In genomic region chr22:37062657-37063381, GRCh38 we compare ENCODE assay signal across 16 cellular contexts. TPM values are rescaled to one million over a fixed set of nuclear protein-coding genes. Genes with fewer than 3 reads are reported as not detected.
DNase-seq lines count a peak whose midpoint lies in the region; ATAC-seq, FAIRE-seq and TF ChIP-seq lines count a peak whose summit lies in the region.
"Had no signal": no experiment of that assay in that cellular context is flagged by ENCODE, and none has a peak within 500 bp of the region (broad histone marks: within the 10 kb centered on the region; RNA-seq: fewer than 3 reads in every experiment).

No MANE protein-coding gene starts in this region.

- H3K4me2 ChIP-seq in BLaER1 (peak overlapping the region; percentile 72), HCT116 (ENCODE audit: low read length) (no peak overlapping the region), SK-N-SH (no peak overlapping the region)

- 95% methylated on average over 13 of the region's 17 CpGs for WGBS in SK-N-SH (ENCODE audit: low lambda C conversion rate)

- no peak for TF ChIP-seq EP300 in SK-N-SH (IDR thresholded peaks at IDR 0.05; ENCODE audit: borderline replicate concordance in 1 of 2, low read depth in 1 of 2, low read length in 1 of 2)

- peak overlapping the region; percentile 93 for H3K27ac Mint-ChIP-seq in activated T-helper 17 cell treated with anti-CD3 and anti-CD28 coated beads, Interleukin-2, amount 50 U/mL, for 72 hours

- H3K27me3 ChIP-seq in BLaER1 (peaks cover under 1% of the 10 kb centered on the region; the same call in 1 of the 2 replicates), HCT116 (ENCODE audit: insufficient read depth, low read length) (no peaks in the 10 kb centered on the region), SK-N-SH (ENCODE audit: insufficient read depth) (no peaks in the 10 kb centered on the region)

- BruUV-seq in HCT116 (replicated peaks; lab: Mats Ljungman, UMichigan), result TSS peak; percentile 39

- no peak overlapping the region for H3K4me3 ChIP-seq in BLaER1
- no peak overlapping the region for H3K4me3 ChIP-seq in HCT116 (replicated peaks in 1 of 2; ENCODE audit: low read depth in 1 of 2, low read length in 2 of 2)
- H3K4me3 ChIP-seq in kidney (ENCODE audit: low read length in 2 of 2), result no peak overlapping the region
- no peak overlapping the region for H3K4me3 ChIP-seq in SK-N-SH (ENCODE audit: low read depth in 2 of 2, low read length in 1 of 2)
- H3K4me3 ChIP-seq: GM23248, SK-N-MC had no signal

- CTCF ChIA-PET in HCT116 (lab: Charles Lee) (no interaction called here), SK-N-SH (lab: Yijun Ruan, JAX) (interaction anchor here (1.6 kb wide), 1 partner anchor 17 kb away, joined by 3 read pairs; no protein-coding TSS in a partner anchor)

- TF ChIP-seq CTCF in HCT116 (IDR thresholded peaks at IDR 0.05 in 2 of 3, conservative IDR thresholded peaks at IDR 0.05 in 1 of 3; ENCODE audit: borderline replicate concordance in 1 of 3, insufficient read depth in 1 of 3, low read depth in 2 of 3, low read length in 2 of 3), result no peak
- TF ChIP-seq CTCF in kidney (IDR thresholded peaks at IDR 0.05; ENCODE audit: borderline replicate concordance, extremely low read depth, insufficient read depth), result no peak
- TF ChIP-seq CTCF in SK-N-SH (IDR thresholded peaks at IDR 0.05), result no peak

- TF ChIP-seq POLR2A in HCT116 (IDR thresholded peaks at IDR 0.05; ENCODE audit: borderline replicate concordance, extremely low read depth, insufficient read depth, insufficient read length), result no peak

- intact Hi-C loops in HCT116 (cut with micrococcal nuclease), result no loop called here
- intact Hi-C loops in kidney (cut with DNase I), result no loop called here

- peak overlapping the region; percentile 30; the same call in 1 of the 2 replicates for H3K27ac ChIP-seq in BLaER1
- H3K27ac ChIP-seq in HCT116 (ENCODE audit: low read depth, low read length), result no peak overlapping the region
- H3K27ac ChIP-seq in kidney (ENCODE audit: low read depth in 2 of 2, low read length in 2 of 2), result no peak overlapping the region
- H3K27ac ChIP-seq in SK-N-SH (ENCODE audit: low read depth in 2 of 2, low read length in 1 of 2), result no peak overlapping the region
- H3K27ac ChIP-seq: GM23248, SK-N-MC had no signal

- H3K9me2 ChIP-seq in HCT116 (ENCODE audit: insufficient read depth), result no peaks in the 10 kb centered on the region
- H3K9me2 ChIP-seq in SK-N-SH, result no peaks in the 10 kb centered on the region

- H3K9me3 ChIP-seq in BLaER1 (no peaks in the 10 kb centered on the region), HCT116 (ENCODE audit: control insufficient read depth in 1 of 2, insufficient read depth in 1 of 2, low read depth in 1 of 2, low read length in 2 of 2) (no peaks in the 10 kb centered on the region), kidney (ENCODE audit: control insufficient read depth in 1 of 2, low read length in 2 of 2) (no peaks in the 10 kb centered on the region), SK-N-SH (no peaks in the 10 kb centered on the region)

- H3K4me3 Mint-ChIP-seq in activated T-helper 17 cell treated with anti-CD3 and anti-CD28 coated beads, Interleukin-2, amount 50 U/mL, for 72 hours, result peak overlapping the region; percentile 80
- H3K4me3 Mint-ChIP-seq: CD4-positive, alpha-beta memory T cell had no signal

- H4K20me1 ChIP-seq in BLaER1 (0 out of 2 replicates have a peak, but pooled peaks cover 4% of the 10 kb centered on the region), HCT116 (ENCODE audit: insufficient read depth) (no peaks in the 10 kb centered on the region), SK-N-SH (ENCODE audit: insufficient read depth) (no peaks in the 10 kb centered on the region)

- RAD21 ChIA-PET in HCT116 (lab: Charles Lee; ENCODE audit: low non-redundant PET in 1 of 2, low total read pairs in 2 of 2, uncharacterized antibody in 2 of 2, unreplicated experiment in 2 of 2), result no interaction called here

- H3K27me3 Mint-ChIP-seq in activated T-helper 17 cell treated with anti-CD3 and anti-CD28 coated beads, Interleukin-2, amount 50 U/mL, for 72 hours, result no peaks in the 10 kb centered on the region

- H3K9me3 Mint-ChIP-seq in activated T-helper 17 cell treated with anti-CD3 and anti-CD28 coated beads, Interleukin-2, amount 50 U/mL, for 72 hours, result no peaks in the 10 kb centered on the region
- H3K9me3 Mint-ChIP-seq: CD4-positive, alpha-beta memory T cell had no signal

- DNase-seq in HCT116 (ENCODE audit: low read depth, low spot score), result no peak
- DNase-seq in kidney, result peak; percentile 63
- no peak for DNase-seq in NCI-H345 (lab: John Stamatoyannopoulos, UW)
- DNase-seq in NCI-H526 (lab: John Stamatoyannopoulos, UW), result no peak
- DNase-seq in HCEC 1CT, result no peak
- no peak for DNase-seq in SK-N-SH
- DNase-seq: AML-193, GF-D8, GM23248, NCI-H2227 treated with DMSO at 0.1 percent for 48 hours had no signal

- peaks cover 42% of the 10 kb centered on the region for H3K4me1 Mint-ChIP-seq in activated T-helper 17 cell treated with anti-CD3 and anti-CD28 coated beads, Interleukin-2, amount 50 U/mL, for 72 hours

- no peak for ATAC-seq in HCT116
- peak; percentile 7 for ATAC-seq in activated T-helper 17 cell treated with anti-CD3 and anti-CD28 coated beads, Interleukin-2, amount 50 U/mL, for 72 hours (replicated peaks)
- ATAC-seq: PC-3 had no signal

- peaks cover 92% of the 10 kb centered on the region for H3K36me3 Mint-ChIP-seq in activated T-helper 17 cell treated with anti-CD3 and anti-CD28 coated beads, Interleukin-2, amount 50 U/mL, for 72 hours (ENCODE audit: low read depth)

- FAIRE-seq in kidney (lab: Jason Lieb, UNC), result no peak

- H3K4me1 ChIP-seq in BLaER1 (peaks cover 46% of the 10 kb centered on the region), HCT116 (ENCODE audit: control insufficient read depth in 1 of 2, insufficient read depth in 2 of 2, low read length in 2 of 2) (peaks cover 0 to 4% of the 10 kb centered on the region in 2 experiments; a peak in 1 of 4 replicates), kidney (ENCODE audit: control insufficient read depth in 1 of 2, insufficient read depth in 1 of 2, low read depth in 1 of 2, low read length in 2 of 2) (no peaks in the 10 kb centered on the region), SK-N-SH (ENCODE audit: control insufficient read depth in 1 of 2, insufficient read depth in 2 of 2, low read depth in 1 of 2, low read length in 1 of 2) (no peaks in the 10 kb centered on the region)

- no peak overlapping the region for H2AFZ ChIP-seq in HCT116 (ENCODE audit: low read depth, low read length, poor library complexity, severe bottlenecking)
- H2AFZ ChIP-seq in SK-N-SH (ENCODE audit: low read depth), result no peak overlapping the region
- H2AFZ ChIP-seq: GM23248 had no signal

- H3K36me3 ChIP-seq in BLaER1 (peaks cover 37% of the 10 kb centered on the region), HCT116 (ENCODE audit: control insufficient read depth in 1 of 2, insufficient read depth in 2 of 2, low read length in 2 of 2) (no peaks in the 10 kb centered on the region; a peak in 1 of 4 replicates), kidney (ENCODE audit: control insufficient read depth in 1 of 2, insufficient read depth in 2 of 2, low read length in 2 of 2) (no peaks in the 10 kb centered on the region), SK-N-SH (replicated peaks in 1 of 2; ENCODE audit: control insufficient read depth in 1 of 2, insufficient read depth in 2 of 2, low read length in 1 of 2) (peaks cover 0 to 24% of the 10 kb centered on the region in 2 experiments)

- H3K9ac ChIP-seq in BLaER1 (peak overlapping the region; percentile 34; the same call in 1 of the 2 replicates), HCT116 (ENCODE audit: low read length) (no peak overlapping the region), kidney (ENCODE audit: low read length in 2 of 2) (no peak overlapping the region), SK-N-SH (no peak overlapping the region)
- H3K9ac ChIP-seq: GM23248 had no signal

- no peak for TF ChIP-seq RAD21 in HCT116 (IDR thresholded peaks at IDR 0.05; ENCODE audit: low read depth)
- no peak for TF ChIP-seq RAD21 in SK-N-SH (IDR thresholded peaks at IDR 0.05; ENCODE audit: low read length)

- POLR2A ChIA-PET in HCT116 (lab: Charles Lee), result no interaction called here
- POLR2A ChIA-PET in SK-N-SH (lab: Yijun Ruan, JAX), result no interaction called here

- no peaks in the 10 kb centered on the region for H3F3A ChIP-seq in SK-N-SH (replicated peaks; ENCODE audit: insufficient read depth)

- H3K79me2 ChIP-seq in HCT116 (ENCODE audit: insufficient read depth, low read length) (no peaks in the 10 kb centered on the region), SK-N-SH (ENCODE audit: insufficient read depth) (no peaks in the 10 kb centered on the region)

RNA-seq across cellular contexts. Expression of gene KCTD17, which starts 11.3 kb away (rescaled TPM):
- total RNA-seq in HCT116 (2021; ENCODE audit: unreplicated experiment), result 23.4 TPM
- 21.3 and 24.4 TPM in 2 replicates for polyA plus RNA-seq in HCT116 (2012)
- 10 to 100 TPM; 39.4 to 41.9 TPM for total RNA-seq in activated T-helper 17 cell treated with anti-CD3 and anti-CD28 coated beads, Interleukin-2, amount 50 U/mL, for 72 hours
- total RNA-seq in kidney, result 13.9 TPM
- polyA plus RNA-seq in kidney (ENCODE audit: insufficient read depth, low read depth, low replicate concordance), result 9.6 TPM
- polyA plus RNA-seq in SK-N-SH (2012; rRNA removed), result 57.8 and 68.3 TPM in 2 replicates
- polyA plus RNA-seq in SK-N-SH (2012; cell fraction: cytosol; rRNA removed), result 25.4 and 36.9 TPM in 2 replicates
- polyA plus RNA-seq in SK-N-SH (2012; cell fraction: nucleus; rRNA removed), result 70.6 and 91.3 TPM in 2 replicates

RNA-seq across cellular contexts. Expression of gene MPST, which starts 43.3 kb away (rescaled TPM):
- total RNA-seq in HCT116 (2021; ENCODE audit: unreplicated experiment), result 68.6 TPM
- 65.4 and 69.3 TPM in 2 replicates for polyA plus RNA-seq in HCT116 (2012)
- total RNA-seq in activated T-helper 17 cell treated with anti-CD3 and anti-CD28 coated beads, Interleukin-2, amount 50 U/mL, for 72 hours, result 10 to 100 TPM; 22.7 to 41.6 TPM
- 44.4 TPM for total RNA-seq in kidney
- 167 TPM for polyA plus RNA-seq in kidney (ENCODE audit: insufficient read depth, low read depth, low replicate concordance)
- polyA plus RNA-seq in SK-N-SH (2012; rRNA removed), result 45.0 and 60.4 TPM in 2 replicates
- polyA plus RNA-seq in SK-N-SH (2012; cell fraction: cytosol; rRNA removed), result 29.7 and 48.7 TPM in 2 replicates
- polyA plus RNA-seq in SK-N-SH (2012; cell fraction: nucleus; rRNA removed), result 58.1 and 89.1 TPM in 2 replicates

RNA-seq across cellular contexts. Expression of gene TST, which starts 43.6 kb away (rescaled TPM):
- 32.1 TPM for total RNA-seq in HCT116 (2021; ENCODE audit: unreplicated experiment)
- 30.4 and 32.5 TPM in 2 replicates for polyA plus RNA-seq in HCT116 (2012)
- 10 to 100 TPM in 1 of 2 donors, 1 to 10 TPM in 1; 8.2 to 14.5 TPM for total RNA-seq in activated T-helper 17 cell treated with anti-CD3 and anti-CD28 coated beads, Interleukin-2, amount 50 U/mL, for 72 hours
- 48.7 TPM for total RNA-seq in kidney
- polyA plus RNA-seq in kidney (ENCODE audit: insufficient read depth, low read depth, low replicate concordance), result 283 TPM
- polyA plus RNA-seq in SK-N-SH (2012; rRNA removed), result 47.6 and 49.4 TPM in 2 replicates
- 23.5 and 33.3 TPM in 2 replicates for polyA plus RNA-seq in SK-N-SH (2012; cell fraction: cytosol; rRNA removed)
- 28.9 and 41.6 TPM in 2 replicates for polyA plus RNA-seq in SK-N-SH (2012; cell fraction: nucleus; rRNA removed)

RNA-seq across cellular contexts. Expression of gene TMPRSS6, which starts 46.7 kb away (rescaled TPM):
- 0.39 TPM for total RNA-seq in HCT116 (2021; ENCODE audit: unreplicated experiment)
- polyA plus RNA-seq in HCT116 (2012), result 0.27 and 0.31 TPM in 2 replicates
- 100 to 1,000 TPM in 1 of 2 donors, 10 to 100 TPM in 1; 86.6 to 343 TPM for total RNA-seq in activated T-helper 17 cell treated with anti-CD3 and anti-CD28 coated beads, Interleukin-2, amount 50 U/mL, for 72 hours
- total RNA-seq in kidney, result 1.4 TPM
- polyA plus RNA-seq in kidney (ENCODE audit: insufficient read depth, low read depth, low replicate concordance), result not detected
- not detected in 2 replicates for polyA plus RNA-seq in SK-N-SH (2012; rRNA removed)
- 0.01 TPM in 1 of 2 replicates, not detected in the other for polyA plus RNA-seq in SK-N-SH (2012; cell fraction: cytosol; rRNA removed)
- polyA plus RNA-seq in SK-N-SH (2012; cell fraction: nucleus; rRNA removed), result not detected in 2 replicates
- total RNA-seq: GM23248, HT-29 had no signal
- polyA plus RNA-seq: CD4-positive, alpha-beta memory T cell had no signal
